In the genomic region with DNA sequence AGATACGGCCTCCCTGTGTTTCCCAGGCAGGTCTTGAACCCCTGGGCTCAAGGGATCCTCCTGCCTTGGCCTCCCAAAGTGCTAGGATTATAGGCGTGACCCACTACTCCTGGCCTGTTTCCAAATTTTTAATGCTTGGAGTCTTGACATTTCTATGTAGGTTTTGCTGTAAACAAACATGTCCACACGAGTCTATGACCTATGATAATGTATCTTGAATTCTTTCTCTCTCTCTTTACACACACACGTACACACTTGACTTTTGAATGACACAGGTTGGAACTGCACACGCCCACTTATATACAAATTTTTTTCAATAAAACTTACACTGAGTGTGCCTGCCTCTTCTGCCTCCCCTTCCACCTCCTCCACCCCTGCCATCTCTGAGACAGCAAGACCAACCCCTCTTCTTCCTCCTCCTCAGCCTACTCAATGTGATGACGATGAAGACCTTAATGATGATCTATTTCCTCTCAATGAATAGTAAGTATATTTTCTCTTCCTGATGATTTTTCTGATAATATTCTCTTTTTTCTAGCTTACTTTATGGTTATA, we compare ENCODE assay signal across 34 cellular contexts. TPM values are rescaled to one million over a fixed set of nuclear protein-coding genes. Genes with fewer than 3 reads are reported as not detected.
"Had no signal": no experiment of that assay in that cellular context is flagged by ENCODE, and none has a peak within 500 bp of the region (broad histone marks: within the 10 kb centered on the region; RNA-seq: fewer than 3 reads in every experiment).

No MANE protein-coding gene starts in this region.

- DNase-seq: activated B cell treated with CpG ODN at 0.5 μM for 24 hours; activated CD4-positive, alpha-beta T cell treated with anti-CD3 and anti-CD28 coated beads, Interleukin-2, amount 50 U/mL, for 1 hour; activated naive CD8-positive, alpha-beta T cell treated with anti-CD3 and anti-CD28 coated beads, Interleukin-2, amount 50 U/mL, for 24 hours; activated T-cell treated with anti-CD3 and anti-CD28 coated beads, Interleukin-2, amount 50 U/mL, for 4 hours; cerebellar nuclear complex; colonic mucosa; effector CD8-positive, alpha-beta T cell; erythroblast; head of caudate nucleus; hippocampal formation; left cardiac atrium; naive thymus-derived CD8-positive, alpha-beta T cell; nucleus accumbens; pancreas; retina; small intestine; stimulated activated CD4-positive, alpha-beta T cell treated with anti-CD3 and anti-CD28 coated beads, Interleukin-1b, Interleukin-23, amount 100 ng/mL, for 48 hours; stimulated activated CD4-positive, alpha-beta T cell treated with anti-CD3 and anti-CD28 coated beads, Interleukin-4, amount 100 ng/mL, for 4 hours; stimulated activated CD8-positive, alpha-beta memory T cell treated with anti-CD3 and anti-CD28 coated beads, Interleukin-4, amount 100 ng/mL, for 48 hours; stimulated activated naive B cell treated with anti-CD40 and anti-IgM and Interleukin-4, amounts not matched to agents 10 μg/mL and 1 μg/mL and 100 μg/mL, for 72 hours; stomach; T-helper 1 cell; thyroid gland; upper lobe of right lung had no signal

- H3K27ac ChIP-seq: cardiac muscle cell, colonic mucosa, gastroesophageal sphincter, pancreas, prostate gland, stomach, thyroid gland, upper lobe of right lung had no signal

- H3K9me3 ChIP-seq: colonic mucosa, gastroesophageal sphincter, pancreas, prostate gland, stomach, thyroid gland, upper lobe of right lung had no signal

- H3K4me1 ChIP-seq: colonic mucosa, pancreas, prostate gland, thyroid gland, upper lobe of right lung had no signal

- H3K9me3 Mint-ChIP-seq: activated B cell treated with CpG ODN at 0.5 μM for 24 hours; activated CD8-positive, alpha-beta T cell treated with anti-CD3 and anti-CD28 coated beads for 36 hours; activated naive CD4-positive, alpha-beta T cell treated with anti-CD3 and anti-CD28 coated beads, Interleukin-2, amount 50 U/mL, for 24 hours; activated naive CD8-positive, alpha-beta T cell treated with anti-CD3 and anti-CD28 coated beads, Interleukin-2, amount 50 U/mL, for 24 hours; activated T-cell treated with anti-CD3 and anti-CD28 coated beads, Interleukin-2, amount 50 U/mL, for 4 hours; activated T-helper 17 cell treated with anti-CD3 and anti-CD28 coated beads, Interleukin-2, amount 50 U/mL, for 72 hours; memory B cell; naive thymus-derived CD8-positive, alpha-beta T cell; neural crest cell; stimulated activated naive B cell treated with anti-CD40 and anti-IgM and Interleukin-4, amounts not matched to agents 10 μg/mL and 1 μg/mL and 100 μg/mL, for 72 hours; T-helper 2 cell treated with Interferon-gamma antibody and Interleukin-4, amounts not matched to agents 5 μg/mL and 100 μg/mL, for 36 hours had no signal

- H3K36me3 ChIP-seq: cardiac muscle cell, colonic mucosa, gastroesophageal sphincter, pancreas, prostate gland, stomach, thyroid gland, upper lobe of right lung had no signal

- H3K36me3 Mint-ChIP-seq: activated naive CD4-positive, alpha-beta T cell treated with anti-CD3 and anti-CD28 coated beads, Interleukin-2, amount 50 U/mL, for 24 hours; memory B cell; naive thymus-derived CD8-positive, alpha-beta T cell; stimulated activated naive B cell treated with anti-CD40 and anti-IgM and Interleukin-4, amounts not matched to agents 10 μg/mL and 1 μg/mL and 100 μg/mL, for 72 hours had no signal

- H3K27me3 Mint-ChIP-seq: activated B cell treated with CpG ODN at 0.5 μM for 24 hours, memory B cell had no signal

- H3K4me3 ChIP-seq: cardiac muscle cell, colonic mucosa, gastroesophageal sphincter, pancreas, prostate gland, stomach, thyroid gland, upper lobe of right lung had no signal

- H3K27me3 ChIP-seq: cardiac muscle cell, colonic mucosa, gastroesophageal sphincter, pancreas, stomach, thyroid gland, upper lobe of right lung had no signal

- H3K27ac Mint-ChIP-seq: activated B cell treated with CpG ODN at 0.5 μM for 24 hours; activated CD8-positive, alpha-beta T cell treated with anti-CD3 and anti-CD28 coated beads for 36 hours; activated naive CD4-positive, alpha-beta T cell treated with anti-CD3 and anti-CD28 coated beads, Interleukin-2, amount 50 U/mL, for 24 hours; activated naive CD8-positive, alpha-beta T cell treated with anti-CD3 and anti-CD28 coated beads, Interleukin-2, amount 50 U/mL, for 24 hours; activated T-helper 17 cell treated with anti-CD3 and anti-CD28 coated beads, Interleukin-2, amount 50 U/mL, for 72 hours; memory B cell; T-helper 2 cell treated with Interferon-gamma antibody and Interleukin-4, amounts not matched to agents 5 μg/mL and 100 μg/mL, for 36 hours had no signal

- H3K4me1 Mint-ChIP-seq: activated naive CD4-positive, alpha-beta T cell treated with anti-CD3 and anti-CD28 coated beads, Interleukin-2, amount 50 U/mL, for 24 hours had no signal

- ATAC-seq: activated naive CD8-positive, alpha-beta T cell treated with anti-CD3 and anti-CD28 coated beads, Interleukin-2, amount 50 U/mL, for 24 hours; activated T-cell treated with anti-CD3 and anti-CD28 coated beads, Interleukin-2, amount 50 U/mL, for 4 hours; activated T-helper 17 cell treated with anti-CD3 and anti-CD28 coated beads, Interleukin-2, amount 50 U/mL, for 72 hours; gastroesophageal sphincter; left cardiac atrium; naive thymus-derived CD8-positive, alpha-beta T cell; pancreas; sciatic nerve; stimulated activated naive B cell treated with anti-CD40 and anti-IgM and Interleukin-4, amounts not matched to agents 10 μg/mL and 1 μg/mL and 100 μg/mL, for 72 hours; upper lobe of right lung had no signal

- H3K4me3 Mint-ChIP-seq: activated B cell treated with CpG ODN at 0.5 μM for 24 hours; activated CD8-positive, alpha-beta T cell treated with anti-CD3 and anti-CD28 coated beads for 36 hours; activated naive CD8-positive, alpha-beta T cell treated with anti-CD3 and anti-CD28 coated beads, Interleukin-2, amount 50 U/mL, for 24 hours; activated T-cell treated with anti-CD3 and anti-CD28 coated beads, Interleukin-2, amount 50 U/mL, for 4 hours; activated T-helper 17 cell treated with anti-CD3 and anti-CD28 coated beads, Interleukin-2, amount 50 U/mL, for 72 hours; neural crest cell; T-helper 2 cell treated with Interferon-gamma antibody and Interleukin-4, amounts not matched to agents 5 μg/mL and 100 μg/mL, for 36 hours had no signal

RNA-seq across cellular contexts. Expression of a gene that starts 44.1 kb away (rescaled TPM):
- total RNA-seq: activated B cell treated with CpG ODN at 0.5 μM for 24 hours; activated T-helper 17 cell treated with anti-CD3 and anti-CD28 coated beads, Interleukin-2, amount 50 U/mL, for 72 hours had no signal
